ENCODE assay signal across 1 cellular context in the genomic region with DNA sequence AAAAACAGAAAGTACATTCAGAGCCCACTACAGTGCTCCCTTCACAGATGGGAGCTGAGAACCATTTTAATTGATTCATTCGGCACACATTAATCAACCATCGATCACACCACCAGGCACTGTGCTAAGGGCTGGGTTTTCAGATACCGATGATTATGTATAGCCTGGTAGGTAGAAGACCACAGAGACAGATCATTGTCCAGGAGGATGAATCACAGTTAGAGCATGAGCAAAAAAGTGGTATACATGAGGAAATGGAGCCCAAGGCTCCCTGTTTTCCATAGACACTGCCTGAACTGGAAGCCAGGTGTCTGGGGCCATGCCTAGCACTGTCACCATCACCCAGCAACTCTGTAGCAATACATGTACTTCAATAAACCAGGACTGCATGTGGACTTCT.
TF ChIP-seq lines count a peak whose summit lies in the region.

No MANE protein-coding gene starts in this region.

TF ChIP-seq in HCT116, 20 proteins besides CTCF, POLR2A, EP300 and RAD21 (continued from another document):
- no peak for TF ChIP-seq FOSL1 (IDR thresholded peaks at IDR 0.05; ENCODE audit: low read depth)
- no peak for TF ChIP-seq CEBPB (IDR thresholded peaks at IDR 0.05; ENCODE audit: low read depth)
- TF ChIP-seq EGR1 (IDR thresholded peaks at IDR 0.05; ENCODE audit: low read depth), result no peak
- no peak for TF ChIP-seq ZNF274 (IDR thresholded peaks at IDR 0.05; ENCODE audit: low read depth, low read length)
- no peak for TF ChIP-seq SRF (IDR thresholded peaks at IDR 0.05; ENCODE audit: low read depth)
- no peak for TF ChIP-seq YY1 (IDR thresholded peaks at IDR 0.05; ENCODE audit: extremely low read depth, insufficient replicate concordance, low read depth, low read length)
- no peak for TF ChIP-seq ELF1 (IDR thresholded peaks at IDR 0.05; ENCODE audit: borderline replicate concordance, low read depth)
- TF ChIP-seq CBX3 (IDR thresholded peaks at IDR 0.05; ENCODE audit: low read depth), result no peak
- TF ChIP-seq EZH2phosphoT487 (IDR thresholded peaks at IDR 0.05; ENCODE audit: borderline replicate concordance), result no peak
- TF ChIP-seq, protein P1, sequence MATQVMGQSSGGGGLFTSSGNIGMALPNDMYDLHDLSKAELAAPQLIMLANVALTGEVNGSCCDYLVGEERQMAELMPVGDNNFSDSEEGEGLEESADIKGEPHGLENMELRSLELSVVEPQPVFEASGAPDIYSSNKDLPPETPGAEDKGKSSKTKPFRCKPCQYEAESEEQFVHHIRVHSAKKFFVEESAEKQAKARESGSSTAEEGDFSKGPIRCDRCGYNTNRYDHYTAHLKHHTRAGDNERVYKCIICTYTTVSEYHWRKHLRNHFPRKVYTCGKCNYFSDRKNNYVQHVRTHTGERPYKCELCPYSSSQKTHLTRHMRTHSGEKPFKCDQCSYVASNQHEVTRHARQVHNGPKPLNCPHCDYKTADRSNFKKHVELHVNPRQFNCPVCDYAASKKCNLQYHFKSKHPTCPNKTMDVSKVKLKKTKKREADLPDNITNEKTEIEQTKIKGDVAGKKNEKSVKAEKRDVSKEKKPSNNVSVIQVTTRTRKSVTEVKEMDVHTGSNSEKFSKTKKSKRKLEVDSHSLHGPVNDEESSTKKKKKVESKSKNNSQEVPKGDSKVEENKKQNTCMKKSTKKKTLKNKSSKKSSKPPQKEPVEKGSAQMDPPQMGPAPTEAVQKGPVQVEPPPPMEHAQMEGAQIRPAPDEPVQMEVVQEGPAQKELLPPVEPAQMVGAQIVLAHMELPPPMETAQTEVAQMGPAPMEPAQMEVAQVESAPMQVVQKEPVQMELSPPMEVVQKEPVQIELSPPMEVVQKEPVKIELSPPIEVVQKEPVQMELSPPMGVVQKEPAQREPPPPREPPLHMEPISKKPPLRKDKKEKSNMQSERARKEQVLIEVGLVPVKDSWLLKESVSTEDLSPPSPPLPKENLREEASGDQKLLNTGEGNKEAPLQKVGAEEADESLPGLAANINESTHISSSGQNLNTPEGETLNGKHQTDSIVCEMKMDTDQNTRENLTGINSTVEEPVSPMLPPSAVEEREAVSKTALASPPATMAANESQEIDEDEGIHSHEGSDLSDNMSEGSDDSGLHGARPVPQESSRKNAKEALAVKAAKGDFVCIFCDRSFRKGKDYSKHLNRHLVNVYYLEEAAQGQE (IDR thresholded peaks at IDR 0.05; ENCODE audit: low read depth), result no peak
- TF ChIP-seq, protein P2, sequence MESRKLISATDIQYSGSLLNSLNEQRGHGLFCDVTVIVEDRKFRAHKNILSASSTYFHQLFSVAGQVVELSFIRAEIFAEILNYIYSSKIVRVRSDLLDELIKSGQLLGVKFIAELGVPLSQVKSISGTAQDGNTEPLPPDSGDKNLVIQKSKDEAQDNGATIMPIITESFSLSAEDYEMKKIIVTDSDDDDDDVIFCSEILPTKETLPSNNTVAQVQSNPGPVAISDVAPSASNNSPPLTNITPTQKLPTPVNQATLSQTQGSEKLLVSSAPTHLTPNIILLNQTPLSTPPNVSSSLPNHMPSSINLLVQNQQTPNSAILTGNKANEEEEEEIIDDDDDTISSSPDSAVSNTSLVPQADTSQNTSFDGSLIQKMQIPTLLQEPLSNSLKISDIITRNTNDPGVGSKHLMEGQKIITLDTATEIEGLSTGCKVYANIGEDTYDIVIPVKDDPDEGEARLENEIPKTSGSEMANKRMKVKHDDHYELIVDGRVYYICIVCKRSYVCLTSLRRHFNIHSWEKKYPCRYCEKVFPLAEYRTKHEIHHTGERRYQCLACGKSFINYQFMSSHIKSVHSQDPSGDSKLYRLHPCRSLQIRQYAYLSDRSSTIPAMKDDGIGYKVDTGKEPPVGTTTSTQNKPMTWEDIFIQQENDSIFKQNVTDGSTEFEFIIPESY (IDR thresholded peaks at IDR 0.05; ENCODE audit: extremely low read depth, insufficient replicate concordance, low read length), result no peak
- TF ChIP-seq, protein P3, sequence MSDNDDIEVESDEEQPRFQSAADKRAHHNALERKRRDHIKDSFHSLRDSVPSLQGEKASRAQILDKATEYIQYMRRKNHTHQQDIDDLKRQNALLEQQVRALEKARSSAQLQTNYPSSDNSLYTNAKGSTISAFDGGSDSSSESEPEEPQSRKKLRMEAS (IDR thresholded peaks at IDR 0.05), result no peak
- TF ChIP-seq TCF7L2 (IDR thresholded peaks at IDR 0.05; ENCODE audit: borderline replicate concordance, extremely low read depth, insufficient read depth, insufficient read length), result no peak
- TF ChIP-seq POLR2AphosphoS5 (IDR thresholded peaks at IDR 0.05; ENCODE audit: low read depth, low read length), result no peak
